In genomic region chr12:110577717-110578521, GRCh38 we compare ENCODE assay signal across 1 cellular context.
TF ChIP-seq lines count a peak whose summit lies in the region.

No MANE protein-coding gene starts in this region.

TF ChIP-seq in K562, 482 proteins besides CTCF, POLR2A, EP300 and RAD21 (continued from another document and continues in another):
- TF ChIP-seq AFF1 (IDR thresholded peaks at IDR 0.05; ENCODE audit: low read depth in 1 of 2, partially characterized antibody in 2 of 2) (peak in 1 of 2 experiments; percentile 8), GATAD2B (IDR thresholded peaks at IDR 0.05; ENCODE audit: borderline replicate concordance) (no peak), NR2C1 (IDR thresholded peaks at IDR 0.05) (no peak), NR2C1 (tag; IDR thresholded peaks at IDR 0.05) (no peak), XRCC5 (IDR thresholded peaks at IDR 0.05; ENCODE audit: low read depth, low read length) (no peak), ZNF274 (IDR thresholded peaks at IDR 0.05; ENCODE audit: borderline replicate concordance, low read depth, low read length) (no peak), GTF2E2 (tag; IDR thresholded peaks at IDR 0.05) (0 out of 2 replicates have a peak, but pooled peaks have one; percentile 6), ZKSCAN3 (CRISPR knock-in tag; IDR thresholded peaks at IDR 0.05) (no peak), HMBOX1 (IDR thresholded peaks at IDR 0.05) (peak; percentile 87), HNRNPL (IDR thresholded peaks at IDR 0.05; ENCODE audit: low read depth, low read length) (no peak), RBM22 (IDR thresholded peaks at IDR 0.05; ENCODE audit: low read depth, low read length, poor library complexity, severe bottlenecking) (no peak), GABPA (tag; conservative IDR thresholded peaks at IDR 0.05; ENCODE audit: low read depth) (no peak), ESRRA (IDR thresholded peaks at IDR 0.05; ENCODE audit: borderline replicate concordance, low read depth) (0 out of 2 replicates have a peak, but pooled peaks have one; percentile 36), ZNF766 (CRISPR knock-in tag; conservative IDR thresholded peaks at IDR 0.05) (peak; percentile 86), L3MBTL2 (IDR thresholded peaks at IDR 0.05) (peak; percentile 76), SMARCA4 (IDR thresholded peaks at IDR 0.05) (peak; percentile 64; the same call in 1 of the 2 replicates), RREB1 (CRISPR knock-in tag; IDR thresholded peaks at IDR 0.05) (no peak), ZFX (CRISPR knock-in tag; IDR thresholded peaks at IDR 0.05) (peak; percentile 24; the same call in 1 of the 2 replicates), DACH1 (IDR thresholded peaks at IDR 0.05; ENCODE audit: partially characterized antibody) (no peak), FOSL1 (tag; conservative IDR thresholded peaks at IDR 0.05) (peak; percentile 82), ZNF57 (CRISPR knock-in tag; IDR thresholded peaks at IDR 0.05) (no peak), ARID1B (IDR thresholded peaks at IDR 0.05) (peak; percentile 57; the same call in 1 of the 2 replicates), ZNF592 (IDR thresholded peaks at IDR 0.05) (peak; percentile 46; the same call in 1 of the 2 replicates), MEIS2 (IDR thresholded peaks at IDR 0.05; ENCODE audit: partially characterized antibody) (peak; percentile 7), DPF2 (IDR thresholded peaks at IDR 0.05) (peak; percentile 42; the same call in 1 of the 2 replicates), HNRNPUL1 (IDR thresholded peaks at IDR 0.05; ENCODE audit: low read length) (no peak), KLF16 (IDR thresholded peaks at IDR 0.05) (peak; percentile 59), RFX5 (IDR thresholded peaks at IDR 0.05; ENCODE audit: low read depth, low read length) (no peak), YY1 (IDR thresholded peaks at IDR 0.05; ENCODE audit: borderline replicate concordance in 1 of 3, control insufficient read depth in 1 of 3, extremely low read depth in 1 of 3, insufficient read depth in 3 of 3, insufficient read length in 1 of 3, insufficient replicate concordance in 2 of 3, low read depth in 1 of 3, low read length in 2 of 3) (peak in 1 of 3 experiments; percentile 19), ATF3 (IDR thresholded peaks at IDR 0.05) (peak; percentile 46), ATF3 (CRISPR knock-in tag; conservative IDR thresholded peaks at IDR 0.05) (no peak), ADNP (tag; IDR thresholded peaks at IDR 0.05) (peak; percentile 14), MYC (IDR thresholded peaks at IDR 0.05; ENCODE audit: low read depth, low read length) (0 out of 2 replicates have a peak, but pooled peaks have one; percentile 12), MYC (CRISPR knock-in tag; IDR thresholded peaks at IDR 0.05; ENCODE audit: borderline replicate concordance, low read depth) (no peak), JUND (IDR thresholded peaks at IDR 0.05; ENCODE audit: borderline replicate concordance, low read depth, low read length) (peak; percentile 64), JUND (tag; IDR thresholded peaks at IDR 0.05; ENCODE audit: borderline replicate concordance, low read depth, low read length) (no peak; the same call in 1 of the 3 replicates), E4F1 (CRISPR knock-in tag; IDR thresholded peaks at IDR 0.05; ENCODE audit: borderline replicate concordance) (no peak), CEBPG (CRISPR knock-in tag; IDR thresholded peaks at IDR 0.05) (no peak), CEBPG (tag; conservative IDR thresholded peaks at IDR 0.05 in 1 of 2, IDR thresholded peaks at IDR 0.05 in 1 of 2) (no peak), ATF7 (IDR thresholded peaks at IDR 0.05) (peak; percentile 27; the same call in 1 of the 2 replicates), EP400 (IDR thresholded peaks at IDR 0.05) (no peak; the same call in 1 of the 2 replicates), ZNF512 (tag; IDR thresholded peaks at IDR 0.05) (no peak), CSDE1 (IDR thresholded peaks at IDR 0.05) (no peak), ZNF431 (CRISPR knock-in tag; IDR thresholded peaks at IDR 0.05) (no peak), SMARCC2 (IDR thresholded peaks at IDR 0.05; ENCODE audit: low read depth) (peak; percentile 24; the same call in 1 of the 2 replicates)
